8 cellular contexts compared by ENCODE assay signal in genomic region chr18:8706545-8706980, GRCh38. TPM values are rescaled to one million over a fixed set of nuclear protein-coding genes. Genes with fewer than 3 reads are reported as not detected.
DNase-seq lines count a peak whose midpoint lies in the region; ATAC-seq, FAIRE-seq and TF ChIP-seq lines count a peak whose summit lies in the region.

No MANE protein-coding gene starts in this region.

- H3K4me1 Mint-ChIP-seq in endothelial cell (ENCODE audit: unreplicated experiment) = peaks cover 5% of the 10 kb centered on the region

- H3K9me3 Mint-ChIP-seq in endothelial cell (ENCODE audit: unreplicated experiment) = no peaks in the 10 kb centered on the region

- TF ChIP-seq CTCF in endothelial cell (IDR thresholded peaks at IDR 0.05; ENCODE audit: unreplicated experiment) = no peak
- TF ChIP-seq CTCF in pancreas (IDR thresholded peaks at IDR 0.05) = no peak

- H3K4me1 ChIP-seq in SJSA1 (replicated peaks) (peaks cover 52% of the 10 kb centered on the region), pancreas (peaks cover 0 to 9% (median 4%) of the 10 kb centered on the region in 3 donors)

- intact Hi-C loops in pancreas (cut with DNase I) = no loop called here

- H3K27me3 ChIP-seq in SJSA1 (replicated peaks) (no peaks in the 10 kb centered on the region), pancreas (no peaks in the 10 kb centered on the region)

- peak overlapping the region; percentile 93 for H3K4me3 Mint-ChIP-seq in endothelial cell (ENCODE audit: unreplicated experiment)

- FAIRE-seq in pancreas (lab: Jason Lieb, UNC) = no peak

- DNase-seq in NCI-H748 (lab: John Stamatoyannopoulos, UW; ENCODE audit: unreplicated experiment) = peak; percentile 51
- DNase-seq in NCI-H748 treated with DMSO at 0.1 percent for 48 hours (lab: John Stamatoyannopoulos, UW) = no peak
- peak in 1 of 2 experiments; percentile 28 for DNase-seq in SJSA1 (ENCODE audit: low read depth in 1 of 2, low spot score in 2 of 2)
- DNase-seq in endothelial cell (ENCODE audit: low spot score) = no peak
- DNase-seq in pancreas = peak in 5 of 6 donors; percentile 29 to 81 (median 39)
- DNase-seq in iPS-NIHi11 (ENCODE audit: low spot score) = no peak

- ATAC-seq in pancreas (no peak), GM18907 (IDR thresholded peaks at IDR 0.05; ENCODE audit: unreplicated experiment) (no peak), GM21381 (IDR thresholded peaks at IDR 0.05; ENCODE audit: unreplicated experiment) (no peak)

- 1% methylated on average over 34 to 38 of the region's 38 CpGs for WGBS in pancreas, 2 donors

- H3K36me3 ChIP-seq in SJSA1 = peaks cover 41% of the 10 kb centered on the region
- no peaks in the 10 kb centered on the region for H3K36me3 ChIP-seq in pancreas

- H3K36me3 Mint-ChIP-seq in endothelial cell (ENCODE audit: low read depth, unreplicated experiment) = peaks cover 3% of the 10 kb centered on the region

- H3K4me3 ChIP-seq in SJSA1 = peak overlapping the region; percentile 92
- peak overlapping the region; percentile 30 to 65 (median 44) for H3K4me3 ChIP-seq in pancreas

- no peak overlapping the region; the same call in 1 of the 2 replicates for H3K27ac ChIP-seq in SJSA1
- H3K27ac ChIP-seq in pancreas = peak overlapping the region in 1 of 4 donors; percentile 15

- 0 out of 2 replicates have a peak, but pooled peaks cover 2% of the 10 kb centered on the region for H3K9me3 ChIP-seq in SJSA1 (replicated peaks)
- no peaks in the 10 kb centered on the region for H3K9me3 ChIP-seq in pancreas

- H3K27me3 Mint-ChIP-seq in endothelial cell (ENCODE audit: unreplicated experiment) = peaks cover 24% of the 10 kb centered on the region

- no peak overlapping the region for H3K27ac Mint-ChIP-seq in endothelial cell (ENCODE audit: unreplicated experiment)

RNA-seq across cellular contexts. Expression of gene MTCL1, which starts 1.2 kb away (rescaled TPM):
- total RNA-seq in SJSA1 (2014; rRNA removed; shearing (Covaris generic)) = 36.7 and 47.7 TPM in 2 replicates
- total RNA-seq in endothelial cell (ENCODE audit: unreplicated experiment) (3.8 TPM), pancreas (10 to 100 TPM in 4 of 6 donors, 1 to 10 TPM in 2; 9.2 to 14.9 (median 11.9) TPM)
- 10 to 100 TPM; 12.5 to 18.4 TPM for polyA plus RNA-seq in pancreas

Comparison
In these comparisons a context has a peak if more than half of its experiments do, and no peak if none do; other contexts are left out.
1. DNase-seq: peak in NCI-H748 (single experiment) and pancreas (5 of 6); none in NCI-H748 treated with DMSO at 0.1 percent for 48 hours (single experiment), endothelial cell (single experiment) and iPS-NIHi11 (single experiment).